In genomic region chr19:45146716-45147337, GRCh38 we compare ENCODE assay signal across 1 cellular context.
TF ChIP-seq lines count a peak whose summit lies in the region.

No MANE protein-coding gene starts in this region.

TF ChIP-seq in GM12878, 131 proteins besides CTCF, POLR2A, EP300 and RAD21:
- no peak for TF ChIP-seq CBX3 (IDR thresholded peaks at IDR 0.05; ENCODE audit: borderline replicate concordance, low read depth)
- no peak for TF ChIP-seq SUZ12 (IDR thresholded peaks at IDR 0.05; ENCODE audit: unreplicated experiment)
- no peak for TF ChIP-seq SMAD1 (IDR thresholded peaks at IDR 0.05; ENCODE audit: low read depth, partially characterized antibody)
- no peak for TF ChIP-seq FOS (IDR thresholded peaks at IDR 0.05; ENCODE audit: borderline replicate concordance, extremely low read depth, insufficient read length)
- no peak for TF ChIP-seq REST (IDR thresholded peaks at IDR 0.05; ENCODE audit: low read depth, low read length)
- no peak for TF ChIP-seq HDAC6 (IDR thresholded peaks at IDR 0.05; ENCODE audit: unreplicated experiment)
- TF ChIP-seq ZBTB4 (CRISPR knock-in tag; IDR thresholded peaks at IDR 0.05), result no peak
- TF ChIP-seq MAX (IDR thresholded peaks at IDR 0.05; ENCODE audit: low read depth, low read length), result no peak
- TF ChIP-seq NKRF (conservative IDR thresholded peaks at IDR 0.05), result no peak
